ENCODE assay signal across 15 cellular contexts in the genomic region with DNA sequence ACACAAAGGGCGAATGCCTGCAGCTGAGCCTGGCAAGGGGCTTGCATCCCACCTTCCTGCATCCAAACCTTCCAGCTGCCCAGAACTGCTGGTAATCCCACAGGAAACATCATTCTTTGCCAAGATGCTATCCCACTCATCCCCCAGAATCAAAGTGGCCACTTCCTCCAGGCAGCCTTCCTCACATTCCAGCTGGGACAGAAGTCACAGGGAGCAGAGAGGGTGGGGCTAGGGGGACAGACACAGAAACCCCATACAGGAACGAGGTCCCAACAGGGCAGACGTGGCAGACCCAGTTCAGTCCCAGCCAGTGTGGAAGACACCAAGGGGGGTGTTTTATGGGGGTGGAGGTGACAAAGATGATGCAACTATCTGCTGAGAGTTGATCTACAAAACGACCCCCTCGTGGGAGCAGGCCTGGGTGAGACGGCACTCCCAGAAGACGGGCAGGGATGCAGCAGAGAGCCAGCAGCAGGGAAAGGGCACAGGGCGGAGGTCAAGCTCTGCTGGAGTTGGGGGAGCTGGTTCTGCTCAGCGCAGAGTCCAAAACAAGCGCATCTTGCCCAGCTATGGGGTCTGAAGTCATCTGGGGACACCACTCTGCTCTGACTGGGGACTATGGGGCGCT. TPM values are rescaled to one million over a fixed set of nuclear protein-coding genes. Genes with fewer than 3 reads are reported as not detected.
DNase-seq lines count a peak whose midpoint lies in the region; ATAC-seq and TF ChIP-seq lines count a peak whose summit lies in the region.
"Had no signal": no experiment of that assay in that cellular context is flagged by ENCODE, and none has a peak within 500 bp of the region (broad histone marks: within the 10 kb centered on the region; RNA-seq: fewer than 3 reads in every experiment).

No MANE protein-coding gene starts in this region.

- no peak for TF ChIP-seq POLR2A in HCT116 (IDR thresholded peaks at IDR 0.05; ENCODE audit: borderline replicate concordance, extremely low read depth, insufficient read depth, insufficient read length)

- peak overlapping the region; percentile 86 for H3K23ac ChIP-seq in neuronal stem cell (ENCODE audit: low read depth, low read length, poor library complexity)

- H3K9me3 ChIP-seq in HCT116 (ENCODE audit: control insufficient read depth in 1 of 2, insufficient read depth in 1 of 2, low read depth in 1 of 2, low read length in 2 of 2) = peaks cover 0 to 4% of the 10 kb centered on the region in 2 experiments; a peak in 1 of 4 replicates
- H3K9me3 ChIP-seq in neuronal stem cell (replicated peaks in 1 of 2; ENCODE audit: control insufficient read depth in 2 of 2, insufficient read depth in 1 of 2, low read depth in 1 of 2, low read length in 2 of 2) = peaks cover 10 to 14% of the 10 kb centered on the region in 2 donors
- H3K9me3 ChIP-seq: ovary, SK-N-SH, transverse colon had no signal

- no CpG with 5 or more reads among the region's 11 CpGs for WGBS in neuronal stem cell (ENCODE audit: extremely low coverage in 2 of 2, insufficient read length in 2 of 2, insufficient replicate concordance in 1 of 2), 2 donors

- no peak overlapping the region for H3K14ac ChIP-seq in neuronal stem cell (ENCODE audit: low read length)

- TF ChIP-seq RAD21 in HCT116 (IDR thresholded peaks at IDR 0.05; ENCODE audit: low read depth) = no peak; the same call in 1 of the 2 replicates

- peak overlapping the region in 1 of 2 experiments; percentile 44; a peak in 1 of 4 replicates for H3K4me3 ChIP-seq in HCT116 (replicated peaks in 1 of 2; ENCODE audit: low read depth in 1 of 2, low read length in 2 of 2)
- no peak overlapping the region for H3K4me3 ChIP-seq in neuronal stem cell (ENCODE audit: low read length in 2 of 2)
- H3K4me3 ChIP-seq: lung, ovary, transverse colon had no signal

- no peaks in the 10 kb centered on the region for H3K9me3 Mint-ChIP-seq in MCF 10A (ENCODE audit: unreplicated experiment)

- TF ChIP-seq CTCF in C4-2B (conservative IDR thresholded peaks at IDR 0.05) (no peak), HCT116 (IDR thresholded peaks at IDR 0.05 in 2 of 3, conservative IDR thresholded peaks at IDR 0.05 in 1 of 3; ENCODE audit: borderline replicate concordance in 1 of 3, insufficient read depth in 1 of 3, low read depth in 2 of 3, low read length in 2 of 3) (no peak), MCF 10A (IDR thresholded peaks at IDR 0.05; ENCODE audit: unreplicated experiment) (no peak)

- H2BK120ac ChIP-seq in neuronal stem cell (ENCODE audit: low read depth, low read length) = no peak overlapping the region

- no peaks in the 10 kb centered on the region for H3K27me3 ChIP-seq in HCT116 (ENCODE audit: insufficient read depth, low read length)
- H3K27me3 ChIP-seq in neuronal stem cell (ENCODE audit: control insufficient read depth in 3 of 3, insufficient read depth in 3 of 3, low read depth in 1 of 3, low read length in 3 of 3) = no peaks in the 10 kb centered on the region
- H3K27me3 ChIP-seq: ovary, transverse colon had no signal

- no peaks in the 10 kb centered on the region for H3K9me2 ChIP-seq in HCT116 (ENCODE audit: insufficient read depth)
- H3K9me2 ChIP-seq: SK-N-SH had no signal

- no peak overlapping the region for H2AFZ ChIP-seq in HCT116 (ENCODE audit: low read depth, low read length, poor library complexity, severe bottlenecking)
- H2AFZ ChIP-seq in neuronal stem cell (ENCODE audit: low read length) = no peak overlapping the region

- RAD21 ChIA-PET in HCT116 (lab: Charles Lee; ENCODE audit: low non-redundant PET in 1 of 2, low total read pairs in 2 of 2, uncharacterized antibody in 2 of 2, unreplicated experiment in 2 of 2) = interaction anchor here in 1 of 2 experiments (0.7 kb wide), 1 partner anchor 105 kb away, joined by 3 read pairs; no protein-coding TSS in a partner anchor

- H3K18ac ChIP-seq in neuronal stem cell (ENCODE audit: low read length) = no peak overlapping the region

- peaks cover 54 to 65% of the 10 kb centered on the region in 2 experiments for H3K4me1 ChIP-seq in HCT116 (ENCODE audit: control insufficient read depth in 1 of 2, insufficient read depth in 2 of 2, low read length in 2 of 2)
- H3K4me1 ChIP-seq in neuronal stem cell (ENCODE audit: control insufficient read depth in 2 of 2, insufficient read depth in 1 of 2, low read depth in 1 of 2, low read length in 2 of 2) = peaks cover 8 to 14% of the 10 kb centered on the region in 2 donors

- BruUV-seq in HCT116 (replicated peaks; lab: Mats Ljungman, UMichigan) = no TSS peak
- no TSS peak for BruUV-seq in MCF 10A (replicated peaks; lab: Mats Ljungman, UMichigan)

- H3K9ac ChIP-seq in HCT116 (ENCODE audit: low read length) (peak overlapping the region; percentile 45), neuronal stem cell (ENCODE audit: low read depth, low read length, poor library complexity) (no peak overlapping the region)
- H3K9ac ChIP-seq: SK-N-SH had no signal

- H3K4ac ChIP-seq in neuronal stem cell (ENCODE audit: low read length) = no peak overlapping the region

- H3K36me3 Mint-ChIP-seq in MCF 10A (ENCODE audit: insufficient read depth, unreplicated experiment) = peaks cover 38% of the 10 kb centered on the region

- H2BK15ac ChIP-seq in neuronal stem cell (ENCODE audit: low read length) = no peak overlapping the region

- H3K4me3 Mint-ChIP-seq in MCF 10A (ENCODE audit: unreplicated experiment) = no peak overlapping the region
- H3K4me3 Mint-ChIP-seq: CD14-positive monocyte had no signal

- DNase-seq in HCT116 (ENCODE audit: low read depth, low spot score) (no peak), MCF 10A (ENCODE audit: unreplicated experiment) (no peak), neuronal stem cell (ENCODE audit: low spot score) (no peak), retina (no peak), NOMO-1 treated with dmso at 0.1 percent for 144 hours (lab: John Stamatoyannopoulos, UW; ENCODE audit: unreplicated experiment) (no peak), iPS-NIHi11 (ENCODE audit: low spot score) (no peak), C1 segment of cervical spinal cord (lab: John Stamatoyannopoulos, UW) (no peak)
- DNase-seq: cortex of kidney, NCI-H1048, SK-N-SH, transverse colon had no signal

- H3K27ac Mint-ChIP-seq in MCF 10A (ENCODE audit: low read depth, unreplicated experiment) = peak overlapping the region; percentile 59

- H4K20me1 ChIP-seq in HCT116 (ENCODE audit: insufficient read depth) = peaks cover 3% of the 10 kb centered on the region; the same call in 1 of the 2 replicates

- intact Hi-C loops in HCT116 (cut with micrococcal nuclease) = no loop called here
- intact Hi-C loops in MCF 10A (cut with micrococcal nuclease) = no loop called here

- CTCF ChIA-PET in HCT116 (lab: Charles Lee) (no interaction called here), MCF 10A (lab: Yijun Ruan, JAX) (interaction anchor here (0.7 to 1.7 kb wide), 2 partner anchors 93 to 94 kb away, joined by 5 to 6 read pairs; no protein-coding TSS in a partner anchor)

- H3K4me1 Mint-ChIP-seq in MCF 10A (ENCODE audit: insufficient read depth, unreplicated experiment) = peaks cover 28% of the 10 kb centered on the region

- ATAC-seq in HCT116 = no peak

- H3K79me2 ChIP-seq in HCT116 (ENCODE audit: insufficient read depth, low read length) = peaks cover 76% of the 10 kb centered on the region

- H3K79me1 ChIP-seq in neuronal stem cell (ENCODE audit: low read depth, low read length) = peaks cover 31% of the 10 kb centered on the region

- no peak overlapping the region for H4K91ac ChIP-seq in neuronal stem cell (ENCODE audit: low read depth, low read length, poor library complexity)

- POLR2A ChIA-PET in HCT116 (lab: Charles Lee) = no interaction called here
- POLR2A ChIA-PET in MCF 10A (lab: Yijun Ruan, JAX) = interaction anchor here (0.7 to 1.7 kb wide), 5 partner anchors 11 to 97 kb away, joined by 3 to 6 read pairs (median 3); no protein-coding TSS in a partner anchor

- H3K27me3 Mint-ChIP-seq in MCF 10A (ENCODE audit: insufficient read depth, unreplicated experiment) = no peaks in the 10 kb centered on the region

- H3K36me3 ChIP-seq in HCT116 (ENCODE audit: control insufficient read depth in 1 of 2, insufficient read depth in 2 of 2, low read length in 2 of 2) (peaks cover 14 to 24% of the 10 kb centered on the region in 2 experiments; a peak in 3 of 4 replicates), neuronal stem cell (replicated peaks in 1 of 2; ENCODE audit: control insufficient read depth in 2 of 2, insufficient read depth in 2 of 2, low read length in 2 of 2) (peaks cover 36 to 59% of the 10 kb centered on the region in 2 donors)
- H3K36me3 ChIP-seq: ovary had no signal

- H2AK5ac ChIP-seq in neuronal stem cell (ENCODE audit: low read depth, low read length) = no peak overlapping the region

- peak overlapping the region; percentile 97 for H3K27ac ChIP-seq in C4-2B
- peak overlapping the region; percentile 78 for H3K27ac ChIP-seq in HCT116 (ENCODE audit: low read depth, low read length)
- H3K27ac ChIP-seq in neuronal stem cell (replicated peaks; ENCODE audit: low read length) = no peak overlapping the region
- H3K27ac ChIP-seq: ovary, transverse colon had no signal

- H2BK5ac ChIP-seq in neuronal stem cell (ENCODE audit: low read length) = no peak overlapping the region

- H2BK12ac ChIP-seq in neuronal stem cell (ENCODE audit: low read length) = no peak overlapping the region

- H4K8ac ChIP-seq in neuronal stem cell (ENCODE audit: low read depth, low read length) = no peak overlapping the region

- H3K4me2 ChIP-seq in HCT116 (ENCODE audit: low read length) (peak overlapping the region; percentile 72), neuronal stem cell (ENCODE audit: insufficient read depth, low read length, poor library complexity, severe bottlenecking) (no peak overlapping the region)
- H3K4me2 ChIP-seq: SK-N-SH had no signal

TF ChIP-seq in HCT116, 20 proteins besides CTCF, POLR2A, EP300 and RAD21 (continues in another document):
- 0 out of 2 replicates have a peak, but pooled peaks have one; percentile 23 for TF ChIP-seq SIN3A (IDR thresholded peaks at IDR 0.05; ENCODE audit: low read depth)

RNA-seq across cellular contexts. Expression of a gene that starts 4.1 kb away (rescaled TPM):
- total RNA-seq in HCT116 (2021; ENCODE audit: unreplicated experiment) (12.1 TPM), MCF 10A (2022) (4.3 and 7.1 TPM in 2 replicates)
- 8.8 and 10.9 TPM in 2 replicates for polyA plus RNA-seq in HCT116 (2012)
- 7.9 TPM for polyA plus RNA-seq in neuronal stem cell (2013, experiment 1 of 2)
- polyA plus RNA-seq in neuronal stem cell (2013, experiment 2 of 2) = 8.3 TPM

RNA-seq across cellular contexts. Expression of a gene that starts 4.1 kb away (rescaled TPM):
- total RNA-seq in HCT116 (2021; ENCODE audit: unreplicated experiment) = 24.6 TPM
- 13.7 and 15.3 TPM in 2 replicates for polyA plus RNA-seq in HCT116 (2012)
- total RNA-seq in MCF 10A (2022) = 16.8 and 20.6 TPM in 2 replicates
- polyA plus RNA-seq in neuronal stem cell (2013, experiment 1 of 2) = 9.7 TPM
- 10.2 TPM for polyA plus RNA-seq in neuronal stem cell (2013, experiment 2 of 2)
